Comparison of ENCODE assay signal across 9 cellular contexts in the genomic region with DNA sequence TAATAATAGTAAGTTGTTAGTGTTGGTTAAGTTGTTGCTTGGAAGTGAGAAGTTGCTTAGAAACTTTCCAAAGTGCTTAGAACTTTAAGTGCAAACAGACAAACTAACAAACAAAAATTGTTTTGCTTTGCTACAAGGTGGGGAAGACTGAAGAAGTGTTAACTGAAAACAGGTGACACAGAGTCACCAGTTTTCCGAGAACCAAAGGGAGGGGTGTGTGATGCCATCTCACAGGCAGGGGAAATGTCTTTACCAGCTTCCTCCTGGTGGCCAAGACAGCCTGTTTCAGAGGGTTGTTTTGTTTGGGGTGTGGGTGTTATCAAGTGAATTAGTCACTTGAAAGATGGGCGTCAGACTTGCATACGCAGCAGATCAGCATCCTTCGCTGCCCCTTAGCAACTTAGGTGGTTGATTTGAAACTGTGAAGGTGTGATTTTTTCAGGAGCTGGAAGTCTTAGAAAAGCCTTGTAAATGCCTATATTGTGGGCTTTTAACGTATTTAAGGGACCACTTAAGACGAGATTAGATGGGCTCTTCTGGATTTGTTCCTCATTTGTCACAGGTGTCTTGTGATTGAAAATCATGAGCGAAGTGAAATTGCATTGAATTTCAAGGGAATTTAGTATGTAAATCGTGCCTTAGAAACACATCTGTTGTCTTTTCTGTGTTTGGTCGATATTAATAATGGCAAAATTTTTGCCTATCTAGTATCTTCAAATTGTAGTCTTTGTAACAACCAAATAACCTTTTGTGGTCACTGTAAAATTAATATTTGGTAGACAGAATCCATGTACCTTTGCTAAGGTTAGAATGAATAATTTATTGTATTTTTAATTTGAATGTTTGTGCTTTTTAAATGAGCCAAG. TPM values are rescaled to one million over a fixed set of nuclear protein-coding genes. Genes with fewer than 3 reads are reported as not detected.
DNase-seq lines count a peak whose midpoint lies in the region; ATAC-seq, FAIRE-seq and TF ChIP-seq lines count a peak whose summit lies in the region.
"Had no signal": no experiment of that assay in that cellular context is flagged by ENCODE, and none has a peak within 500 bp of the region (broad histone marks: within the 10 kb centered on the region; RNA-seq: fewer than 3 reads in every experiment).

No MANE protein-coding gene starts in this region.

- no peaks in the 10 kb centered on the region for H3K9me3 Mint-ChIP-seq in activated T-helper 1 cell treated with anti-CD3 and anti-CD28 coated beads, Interleukin-12 subunit alpha, Interleukin-12 subunit beta, Interleukin-2, Interleukin-4 antibody, amounts not matched to agents 30 ng/mL and 10 ng/mL and 1 ng/mL, durations not matched to agents 14 hours and 24 hours and 36 hours

- H3K4me3 Mint-ChIP-seq in activated T-helper 1 cell treated with anti-CD3 and anti-CD28 coated beads, Interleukin-12 subunit alpha, Interleukin-12 subunit beta, Interleukin-2, Interleukin-4 antibody, amounts not matched to agents 30 ng/mL and 10 ng/mL and 1 ng/mL, durations not matched to agents 14 hours and 24 hours and 36 hours, result peak overlapping the region; percentile 99

- intact Hi-C loops in Panc1 (cut with micrococcal nuclease; ENCODE audit: unreplicated experiment) (no loop called here), posterior vena cava (cut with DNase I) (loop anchor here in 1 of 2 donors (5.0 kb wide), 1 partner anchor 82 kb away; no protein-coding TSS in a partner anchor)
- intact Hi-C loops in activated T-helper 1 cell treated with anti-CD3 and anti-CD28 coated beads, Interleukin-12 subunit alpha, Interleukin-12 subunit beta, Interleukin-2, Interleukin-4 antibody, amounts not matched to agents 30 ng/mL and 10 ng/mL and 1 ng/mL, durations not matched to agents 14 hours and 24 hours and 36 hours (cut with micrococcal nuclease), result no loop called here

- DNase-seq in GM12892 (ENCODE audit: insufficient read length) (no peak), Panc1 (ENCODE audit: low read depth, low spot score) (no peak), fibroblast of villous mesenchyme (ENCODE audit: low read depth) (peak; percentile 73), posterior vena cava (ENCODE audit: low spot score) (peak; percentile 77), NCI-H774 (lab: John Stamatoyannopoulos, UW) (no peak)
- DNase-seq in activated T-helper 1 cell treated with anti-CD3 and anti-CD28 coated beads, Interleukin-12 subunit alpha, Interleukin-12 subunit beta, Interleukin-2, Interleukin-4 antibody, amounts not matched to agents 30 ng/mL and 10 ng/mL and 1 ng/mL, durations not matched to agents 14 hours and 24 hours and 36 hours (ENCODE audit: low spot score), result peak; percentile 75

- peaks cover 48% of the 10 kb centered on the region for H3K4me1 ChIP-seq in Panc1 (ENCODE audit: control insufficient read depth, insufficient read depth, low read length)

- ATAC-seq in Panc1, result no peak
- no peak for ATAC-seq in GM19324 (IDR thresholded peaks at IDR 0.05; ENCODE audit: low FRiP score, unreplicated experiment)
- ATAC-seq in GM21367 (IDR thresholded peaks at IDR 0.05; ENCODE audit: unreplicated experiment), result no peak

- peak overlapping the region; percentile 99 for H3K27ac Mint-ChIP-seq in activated T-helper 1 cell treated with anti-CD3 and anti-CD28 coated beads, Interleukin-12 subunit alpha, Interleukin-12 subunit beta, Interleukin-2, Interleukin-4 antibody, amounts not matched to agents 30 ng/mL and 10 ng/mL and 1 ng/mL, durations not matched to agents 14 hours and 24 hours and 36 hours

- H3K4me3 ChIP-seq in Panc1 (ENCODE audit: low read depth in 2 of 2, low read length in 2 of 2) (peak overlapping the region; percentile 91 to 99), fibroblast of villous mesenchyme (ENCODE audit: low read depth, low read length) (peak overlapping the region; percentile 91)

- no peaks in the 10 kb centered on the region for H3K9me3 ChIP-seq in Panc1 (ENCODE audit: control insufficient read depth, insufficient read depth, low read depth, low read length)

- H3K36me3 ChIP-seq in Panc1 (ENCODE audit: control insufficient read depth, insufficient read depth, low read length), result peaks cover 25% of the 10 kb centered on the region

- no peak for FAIRE-seq in GM12892 (lab: Jason Lieb, UNC)
- FAIRE-seq: islet of Langerhans had no signal

- POLR2A ChIA-PET in Panc1 (lab: Charles Lee), result interaction anchor here (0.5 to 7.3 kb wide), 2 partner anchors 15 to 73 kb away, joined by 6 to 108 read pairs; a partner anchor contains a TSS

- H3K27me3 ChIP-seq in Panc1 (ENCODE audit: control insufficient read depth, insufficient read depth, low read length), result no peaks in the 10 kb centered on the region

- CTCF ChIA-PET in Panc1 (lab: Charles Lee), result no interaction called here

- TF ChIP-seq CTCF in Panc1 (IDR thresholded peaks at IDR 0.05) (no peak), fibroblast of villous mesenchyme (IDR thresholded peaks at IDR 0.05; ENCODE audit: insufficient read depth, low read depth, low read length) (no peak)

- peak; percentile 94 for TF ChIP-seq POLR2A in GM12892 (IDR thresholded peaks at IDR 0.05; ENCODE audit: low read depth, low read length)

- H3K27me3 Mint-ChIP-seq in activated T-helper 1 cell treated with anti-CD3 and anti-CD28 coated beads, Interleukin-12 subunit alpha, Interleukin-12 subunit beta, Interleukin-2, Interleukin-4 antibody, amounts not matched to agents 30 ng/mL and 10 ng/mL and 1 ng/mL, durations not matched to agents 14 hours and 24 hours and 36 hours (ENCODE audit: insufficient read depth), result peaks cover 10% of the 10 kb centered on the region

- peaks cover 70% of the 10 kb centered on the region for H3K4me1 Mint-ChIP-seq in activated T-helper 1 cell treated with anti-CD3 and anti-CD28 coated beads, Interleukin-12 subunit alpha, Interleukin-12 subunit beta, Interleukin-2, Interleukin-4 antibody, amounts not matched to agents 30 ng/mL and 10 ng/mL and 1 ng/mL, durations not matched to agents 14 hours and 24 hours and 36 hours (ENCODE audit: low read depth)

- no TSS peak for BruUV-seq in Panc1 (replicated peaks; lab: Mats Ljungman, UMichigan)

- in situ Hi-C loops in Panc1 (cut with HindIII; ENCODE audit: low pct_unique_long_range_greater_than_20kb, low sequenced_read_pairs), result no loop called here

- peak overlapping the region; percentile 100 for H3K27ac ChIP-seq in Panc1 (ENCODE audit: low read length)

- H3K36me3 Mint-ChIP-seq in activated T-helper 1 cell treated with anti-CD3 and anti-CD28 coated beads, Interleukin-12 subunit alpha, Interleukin-12 subunit beta, Interleukin-2, Interleukin-4 antibody, amounts not matched to agents 30 ng/mL and 10 ng/mL and 1 ng/mL, durations not matched to agents 14 hours and 24 hours and 36 hours (ENCODE audit: low read depth), result peaks cover 60% of the 10 kb centered on the region

RNA-seq across cellular contexts. Expression of a gene that starts 2.7 kb away (rescaled TPM):
- polyA plus RNA-seq in GM12892 (2012; ENCODE audit: missing spikeins), result 678 TPM
- total RNA-seq in Panc1 (2021; ENCODE audit: unreplicated experiment), result 731 TPM
- 190 TPM for polyA plus RNA-seq in Panc1 (2012; ENCODE audit: insufficient read length)
- 507 and 517 TPM in 2 replicates for total RNA-seq in activated T-helper 1 cell treated with anti-CD3 and anti-CD28 coated beads, Interleukin-12 subunit alpha, Interleukin-12 subunit beta, Interleukin-2, Interleukin-4 antibody, amounts not matched to agents 30 ng/mL and 10 ng/mL and 1 ng/mL, durations not matched to agents 14 hours and 24 hours and 36 hours
- total RNA-seq in fibroblast of villous mesenchyme, result 413 and 487 TPM in 2 replicates
- total RNA-seq in posterior vena cava, result 1,000 to 10,000 TPM in 1 of 2 donors, 100 to 1,000 TPM in 1; 742 to 1,004 TPM

RNA-seq across cellular contexts. Expression of a gene that starts 38.9 kb away (rescaled TPM):
- polyA plus RNA-seq in GM12892 (2012; ENCODE audit: missing spikeins), result 11.2 TPM
- total RNA-seq in Panc1 (2021; ENCODE audit: unreplicated experiment) (85.8 TPM), fibroblast of villous mesenchyme (44.5 and 60.6 TPM in 2 replicates), posterior vena cava (10 to 100 TPM; 19.0 to 20.7 TPM)
- 76.7 TPM for polyA plus RNA-seq in Panc1 (2012; ENCODE audit: insufficient read length)
- total RNA-seq in activated T-helper 1 cell treated with anti-CD3 and anti-CD28 coated beads, Interleukin-12 subunit alpha, Interleukin-12 subunit beta, Interleukin-2, Interleukin-4 antibody, amounts not matched to agents 30 ng/mL and 10 ng/mL and 1 ng/mL, durations not matched to agents 14 hours and 24 hours and 36 hours, result 40.5 and 42.3 TPM in 2 replicates

RNA-seq across cellular contexts. Expression of a gene that starts 42.9 kb away (rescaled TPM):
- polyA plus RNA-seq in GM12892 (2012; ENCODE audit: missing spikeins), result 17.9 TPM
- 9.8 TPM for total RNA-seq in Panc1 (2021; ENCODE audit: unreplicated experiment)
- 5.9 TPM for polyA plus RNA-seq in Panc1 (2012; ENCODE audit: insufficient read length)
- 15.3 and 19.4 TPM in 2 replicates for total RNA-seq in activated T-helper 1 cell treated with anti-CD3 and anti-CD28 coated beads, Interleukin-12 subunit alpha, Interleukin-12 subunit beta, Interleukin-2, Interleukin-4 antibody, amounts not matched to agents 30 ng/mL and 10 ng/mL and 1 ng/mL, durations not matched to agents 14 hours and 24 hours and 36 hours
- 1.7 and 2.9 TPM in 2 replicates for total RNA-seq in fibroblast of villous mesenchyme
- total RNA-seq in posterior vena cava, result 1 to 10 TPM; 6.1 to 9.6 TPM

Comparison
In these comparisons a context has a peak if more than half of its experiments do, and no peak if none do; other contexts are left out.
1. DNase-seq: peak in activated T-helper 1 cell treated with anti-CD3 and anti-CD28 coated beads, Interleukin-12 subunit alpha, Interleukin-12 subunit beta, Interleukin-2, Interleukin-4 antibody, amounts not matched to agents 30 ng/mL and 10 ng/mL and 1 ng/mL, durations not matched to agents 14 hours and 24 hours and 36 hours (single experiment), fibroblast of villous mesenchyme (single experiment) and posterior vena cava (single experiment); none in GM12892 (single experiment), Panc1 (single experiment) and NCI-H774 (single experiment).